Comparison of ENCODE assay signal across 7 cellular contexts in genomic region chr7:127587663-127588018, GRCh38. TPM values are rescaled to one million over a fixed set of nuclear protein-coding genes. Genes with fewer than 3 reads are reported as not detected.
DNase-seq lines count a peak whose midpoint lies in the region; ATAC-seq and TF ChIP-seq lines count a peak whose summit lies in the region.
"Had no signal": no experiment of that assay in that cellular context is flagged by ENCODE, and none has a peak within 500 bp of the region (broad histone marks: within the 10 kb centered on the region; RNA-seq: fewer than 3 reads in every experiment).

No MANE protein-coding gene starts in this region.

- no peak for ATAC-seq in HG03571 (IDR thresholded peaks at IDR 0.05; ENCODE audit: unreplicated experiment)

- no peak overlapping the region for H3K27ac Mint-ChIP-seq in T-helper 1 cell treated with Interleukin-12 subunit alpha and Interleukin-12 subunit beta and Interleukin-4 antibody, amounts not matched to agents 30 μg/mL and 1 μg/mL, for 36 hours
- H3K27ac Mint-ChIP-seq in glutamatergic neuron (ENCODE audit: unreplicated experiment), result no peak overlapping the region

- DNase-seq in T-helper 1 cell, result no peak
- no peak for DNase-seq in glutamatergic neuron
- DNase-seq in testis, result peak; percentile 22
- no peak for DNase-seq in GM19238 (ENCODE audit: insufficient read length, low spot score)

- peak overlapping the region; percentile 73 to 93 for H3K27ac ChIP-seq in testis

- H3K9me3 ChIP-seq in testis, result no peaks in the 10 kb centered on the region

- no peak for TF ChIP-seq POLR2A in testis (IDR thresholded peaks at IDR 0.05)

- H3K4me3 ChIP-seq in testis, result peak overlapping the region; percentile 91 to 96

- no peaks in the 10 kb centered on the region for H3K27me3 ChIP-seq in testis

- 29 to 38% methylated on average over 20 of the region's 20 CpGs for WGBS in testis, 2 donors

- H3K27me3 Mint-ChIP-seq in T-helper 1 cell treated with Interleukin-12 subunit alpha and Interleukin-12 subunit beta and Interleukin-4 antibody, amounts not matched to agents 30 μg/mL and 1 μg/mL, for 36 hours (ENCODE audit: low read depth), result no peaks in the 10 kb centered on the region
- H3K27me3 Mint-ChIP-seq in glutamatergic neuron (ENCODE audit: unreplicated experiment), result peaks cover 8% of the 10 kb centered on the region

- H3K4me1 ChIP-seq in testis, result peaks cover 38% of the 10 kb centered on the region

- no peaks in the 10 kb centered on the region for H3K36me3 ChIP-seq in testis (ENCODE audit: low read depth, missing control alignments)

- TF ChIP-seq CTCF in glutamatergic neuron (IDR thresholded peaks at IDR 0.05; ENCODE audit: partially characterized antibody, unreplicated experiment) (no peak), testis (IDR thresholded peaks at IDR 0.05) (no peak)

- no peaks in the 10 kb centered on the region for H3K9me3 Mint-ChIP-seq in T-helper 1 cell treated with Interleukin-12 subunit alpha and Interleukin-12 subunit beta and Interleukin-4 antibody, amounts not matched to agents 30 μg/mL and 1 μg/mL, for 36 hours
- H3K9me3 Mint-ChIP-seq in glutamatergic neuron (ENCODE audit: unreplicated experiment), result peaks cover 12% of the 10 kb centered on the region

- H3K4me3 Mint-ChIP-seq in T-helper 1 cell treated with Interleukin-12 subunit alpha and Interleukin-12 subunit beta and Interleukin-4 antibody, amounts not matched to agents 30 μg/mL and 1 μg/mL, for 36 hours, result peak overlapping the region; percentile 93
- H3K4me3 Mint-ChIP-seq in glutamatergic neuron (ENCODE audit: unreplicated experiment), result peak overlapping the region; percentile 71

- peaks cover 40% of the 10 kb centered on the region for H3K4me1 Mint-ChIP-seq in T-helper 1 cell treated with Interleukin-12 subunit alpha and Interleukin-12 subunit beta and Interleukin-4 antibody, amounts not matched to agents 30 μg/mL and 1 μg/mL, for 36 hours (ENCODE audit: low read depth)
- H3K4me1 Mint-ChIP-seq in glutamatergic neuron (ENCODE audit: low read depth, unreplicated experiment), result peaks cover 15% of the 10 kb centered on the region

- intact Hi-C loops in testis (cut with DNase I; ENCODE audit: low total_unique reads), result no loop called here

- peaks cover 27% of the 10 kb centered on the region for H3K36me3 Mint-ChIP-seq in T-helper 1 cell treated with Interleukin-12 subunit alpha and Interleukin-12 subunit beta and Interleukin-4 antibody, amounts not matched to agents 30 μg/mL and 1 μg/mL, for 36 hours (ENCODE audit: low read depth)
- H3K36me3 Mint-ChIP-seq in glutamatergic neuron (ENCODE audit: unreplicated experiment), result no peaks in the 10 kb centered on the region

RNA-seq across cellular contexts. Expression of gene ARF5, which starts 0.6 kb away (rescaled TPM):
- total RNA-seq in glutamatergic neuron (ENCODE audit: unreplicated experiment), result 137 TPM
- 100 to 1,000 TPM; 171 to 190 TPM for total RNA-seq in testis
- 161 TPM for polyA plus RNA-seq in testis (ENCODE audit: insufficient read depth, low read depth, low replicate concordance)

RNA-seq across cellular contexts. Expression of gene GCC1, which starts 2.2 kb away (rescaled TPM):
- total RNA-seq in glutamatergic neuron (ENCODE audit: unreplicated experiment) (14.9 TPM), testis (10 to 100 TPM; 35.6 to 38.1 TPM)
- polyA plus RNA-seq in testis (ENCODE audit: insufficient read depth, low read depth, low replicate concordance), result 39.0 TPM

RNA-seq across cellular contexts. Expression of gene FSCN3, which starts 5.9 kb away (rescaled TPM):
- 1.2 TPM for total RNA-seq in glutamatergic neuron (ENCODE audit: unreplicated experiment)
- total RNA-seq in testis, result 100 to 1,000 TPM in 1 of 2 donors, 10 to 100 TPM in 1; 40.4 to 143 TPM
- polyA plus RNA-seq in testis (ENCODE audit: insufficient read depth, low read depth, low replicate concordance), result 140 TPM

RNA-seq across cellular contexts. Expression of gene PAX4, which starts 30.3 kb away (rescaled TPM):
- total RNA-seq in glutamatergic neuron (ENCODE audit: unreplicated experiment), result not detected
- under 1 TPM; 0.50 to 0.55 TPM for total RNA-seq in testis
- polyA plus RNA-seq in testis (ENCODE audit: insufficient read depth, low read depth, low replicate concordance), result 0.95 TPM
- total RNA-seq: subcutaneous adipose tissue had no signal

Comparison
In these comparisons a context has a peak if more than half of its experiments do, and no peak if none do; other contexts are left out.
1. RNA of gene FSCN3, which starts 5.9 kb away (total RNA-seq): 40.4 to 143 TPM in testis; 1.2 TPM in glutamatergic neuron (single experiment); every median in the first group is over 10 times any median in the second.